Comparison of ENCODE assay signal across 15 cellular contexts in genomic region chr1:244242446-244242845, GRCh38.
DNase-seq lines count a peak whose midpoint lies in the region; ATAC-seq and TF ChIP-seq lines count a peak whose summit lies in the region.
"Had no signal": no experiment of that assay in that cellular context is flagged by ENCODE, and none has a peak within 500 bp of the region (broad histone marks: within the 10 kb centered on the region; RNA-seq: fewer than 3 reads in every experiment).

No MANE protein-coding gene starts in this region.

- no peak for TF ChIP-seq CTCF in right atrium auricular region (IDR thresholded peaks at IDR 0.05)

- no peak overlapping the region for H3K4me3 ChIP-seq in naive thymus-derived CD4-positive, alpha-beta T cell (ENCODE audit: low read length)
- H3K4me3 ChIP-seq in right atrium auricular region: no peak overlapping the region
- H3K4me3 ChIP-seq: thyroid gland had no signal

- H3K27me3 ChIP-seq in naive thymus-derived CD4-positive, alpha-beta T cell (ENCODE audit: control insufficient read depth in 2 of 2, insufficient read depth in 2 of 2, low read length in 2 of 2): no peaks in the 10 kb centered on the region
- H3K27me3 ChIP-seq in right atrium auricular region: no peaks in the 10 kb centered on the region
- H3K27me3 ChIP-seq: thyroid gland had no signal

- H3K27ac Mint-ChIP-seq in activated naive CD4-positive, alpha-beta T cell treated with anti-CD3 and anti-CD28 coated beads for 36 hours: no peak overlapping the region
- peak overlapping the region in 8 of 9 donors; percentile 2 to 80 (median 34) for H3K27ac Mint-ChIP-seq in naive thymus-derived CD4-positive, alpha-beta T cell

- no peak overlapping the region for H3K27ac ChIP-seq in naive thymus-derived CD4-positive, alpha-beta T cell (ENCODE audit: low read depth, low read length)
- H3K27ac ChIP-seq in right atrium auricular region: no peak overlapping the region
- H3K27ac ChIP-seq: thyroid gland had no signal

- POLR2A ChIA-PET in naive thymus-derived CD4-positive, alpha-beta T cell (lab: Charles Lee): no interaction called here

- H3K36me3 ChIP-seq in naive thymus-derived CD4-positive, alpha-beta T cell (ENCODE audit: control insufficient read depth in 2 of 3, insufficient read depth in 3 of 3, low read length in 3 of 3): no peaks in the 10 kb centered on the region
- H3K36me3 ChIP-seq in right atrium auricular region: no peaks in the 10 kb centered on the region
- H3K36me3 ChIP-seq: thyroid gland had no signal

- intact Hi-C loops in activated naive CD4-positive, alpha-beta T cell treated with anti-CD3 and anti-CD28 coated beads for 36 hours (cut with micrococcal nuclease): loop anchor here (1.0 kb wide), 1 partner anchor 194 kb away; no protein-coding TSS in a partner anchor
- intact Hi-C loops in naive thymus-derived CD4-positive, alpha-beta T cell (cut with micrococcal nuclease): loop anchor here in 1 of 2 donors (10.0 kb wide), 1 partner anchor 108 kb away; no protein-coding TSS in a partner anchor

- H3K27me3 Mint-ChIP-seq in activated naive CD4-positive, alpha-beta T cell treated with anti-CD3 and anti-CD28 coated beads for 36 hours (ENCODE audit: low read depth): no peaks in the 10 kb centered on the region
- H3K27me3 Mint-ChIP-seq in naive thymus-derived CD4-positive, alpha-beta T cell: peaks cover 0 to 5% (median 0%) of the 10 kb centered on the region in 5 donors
- H3K27me3 Mint-ChIP-seq: IgD-negative memory B cell had no signal

- peaks cover 20% of the 10 kb centered on the region for H3K4me1 Mint-ChIP-seq in activated naive CD4-positive, alpha-beta T cell treated with anti-CD3 and anti-CD28 coated beads for 36 hours (ENCODE audit: low read depth)
- H3K4me1 Mint-ChIP-seq in naive thymus-derived CD4-positive, alpha-beta T cell: peaks cover 13 to 34% (median 31%) of the 10 kb centered on the region in 7 donors

- ATAC-seq in GM19467 (IDR thresholded peaks at IDR 0.05; ENCODE audit: unreplicated experiment): peak; percentile 56
- ATAC-seq in HG03159 (IDR thresholded peaks at IDR 0.05; ENCODE audit: unreplicated experiment): peak; percentile 57
- ATAC-seq in naive thymus-derived CD4-positive, alpha-beta T cell: peak; percentile 68
- ATAC-seq: sciatic nerve had no signal

- CTCF ChIA-PET in activated naive CD4-positive, alpha-beta T cell treated with anti-CD3 and anti-CD28 coated beads for 36 hours (lab: Charles Lee): no interaction called here
- CTCF ChIA-PET in naive thymus-derived CD4-positive, alpha-beta T cell (lab: Charles Lee): no interaction called here

- no peaks in the 10 kb centered on the region for H3K9me3 Mint-ChIP-seq in activated naive CD4-positive, alpha-beta T cell treated with anti-CD3 and anti-CD28 coated beads for 36 hours
- no peaks in the 10 kb centered on the region for H3K9me3 Mint-ChIP-seq in naive thymus-derived CD4-positive, alpha-beta T cell
- H3K9me3 Mint-ChIP-seq: IgD-negative memory B cell had no signal

- H3K9me3 ChIP-seq in naive thymus-derived CD4-positive, alpha-beta T cell (ENCODE audit: control insufficient read depth in 2 of 3, low read length in 3 of 3): no peaks in the 10 kb centered on the region
- no peaks in the 10 kb centered on the region for H3K9me3 ChIP-seq in right atrium auricular region
- H3K9me3 ChIP-seq: thyroid gland had no signal

- H3K4me1 ChIP-seq in naive thymus-derived CD4-positive, alpha-beta T cell (ENCODE audit: control insufficient read depth in 2 of 2, insufficient read depth in 2 of 2, low read length in 2 of 2): peaks cover 0 to 7% of the 10 kb centered on the region in 2 donors
- H3K4me1 ChIP-seq in right atrium auricular region: no peaks in the 10 kb centered on the region
- H3K4me1 ChIP-seq: thyroid gland had no signal

- no peaks in the 10 kb centered on the region for H3K36me3 Mint-ChIP-seq in activated naive CD4-positive, alpha-beta T cell treated with anti-CD3 and anti-CD28 coated beads for 36 hours (ENCODE audit: low read depth)
- H3K36me3 Mint-ChIP-seq in naive thymus-derived CD4-positive, alpha-beta T cell: no peaks in the 10 kb centered on the region

- H3K4me3 Mint-ChIP-seq in activated naive CD4-positive, alpha-beta T cell treated with anti-CD3 and anti-CD28 coated beads for 36 hours: no peak overlapping the region
- H3K4me3 Mint-ChIP-seq in naive thymus-derived CD4-positive, alpha-beta T cell: peak overlapping the region in 2 of 10 donors; percentile 8 to 46

- peak; percentile 42 for DNase-seq in activated naive CD4-positive, alpha-beta T cell treated with anti-CD3 and anti-CD28 coated beads for 36 hours
- DNase-seq in activated naive CD4-positive, alpha-beta T cell (lab: John Stamatoyannopoulos, UW): no peak
- peak in 5 of 9 donors; percentile 11 to 46 (median 30) for DNase-seq in naive thymus-derived CD4-positive, alpha-beta T cell
- no peak for DNase-seq in LoVo (ENCODE audit: low spot score)
- no peak for DNase-seq in hypothalamus (lab: John Stamatoyannopoulos, UW)
- DNase-seq in right atrium auricular region (ENCODE audit: low spot score): no peak
- DNase-seq: activated T-cell treated with anti-CD3 and anti-CD28 coated beads, Interleukin-2, amount 50 U/mL, for 1 hour; nucleus accumbens; SHP77; stimulated activated CD4-positive, alpha-beta T cell treated with anti-CD3 and anti-CD28 coated beads, Interleukin-2, amount 100 ng/mL, for 24 hours; thyroid gland had no signal

Comparison
In these comparisons a context has a peak if more than half of its experiments do, and no peak if none do; other contexts are left out.
1. DNase-seq: peak in activated naive CD4-positive, alpha-beta T cell treated with anti-CD3 and anti-CD28 coated beads for 36 hours (single experiment) and naive thymus-derived CD4-positive, alpha-beta T cell (5 of 9); none in activated naive CD4-positive, alpha-beta T cell (0 of 4), LoVo (single experiment), hypothalamus (0 of 51) and right atrium auricular region (single experiment).
2. Peak in every context shown above with its lines, with median percentiles within 50 percentile points of each other: ATAC-seq.